ENCODE assay signal across 24 cellular contexts in the genomic region with DNA sequence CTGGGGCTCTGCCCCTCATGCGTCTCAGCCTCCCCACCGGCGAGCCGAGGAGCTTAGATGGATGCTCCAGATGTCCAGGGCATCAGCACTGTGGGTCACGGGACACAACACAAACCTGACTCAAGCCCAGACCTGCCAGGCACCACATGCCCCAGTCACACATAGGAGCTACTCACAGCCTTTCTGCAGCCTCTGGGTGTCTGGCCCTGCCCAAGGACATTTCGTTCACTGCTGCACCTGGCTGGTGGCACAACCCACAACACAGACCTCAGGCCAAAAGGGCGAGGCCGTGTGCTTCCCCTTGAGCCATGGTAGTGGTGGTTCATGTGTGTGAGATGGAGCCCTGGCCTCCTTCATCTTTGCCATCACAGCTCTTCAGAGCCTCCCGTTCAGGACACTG.
"Had no signal": no experiment of that assay in that cellular context is flagged by ENCODE, and none has a peak within 500 bp of the region (broad histone marks: within the 10 kb centered on the region; RNA-seq: fewer than 3 reads in every experiment).

No MANE protein-coding gene starts in this region.

- H3K9me3 ChIP-seq: MG63, Peyer's patch had no signal

- H3K9ac ChIP-seq: KMS-11 had no signal

- H3K27ac Mint-ChIP-seq: activated CD4-positive, alpha-beta memory T cell treated with anti-CD3 and anti-CD28 coated beads, Interleukin-2, amount 10 ng/mL, durations not matched to agents 7 days and 5 days; activated CD4-positive, alpha-beta T cell treated with anti-CD3 and anti-CD28 coated beads, Interleukin-2, amount 10 ng/mL, durations not matched to agents 7 days and 5 days; activated naive CD4-positive, alpha-beta T cell treated with anti-CD3 and anti-CD28 coated beads for 36 hours; activated naive CD8-positive, alpha-beta T cell treated with anti-CD3 and anti-CD28 coated beads for 36 hours; activated T-helper 17 cell treated with anti-CD3 and anti-CD28 coated beads, Interleukin-2, amount 50 U/mL, for 72 hours; T-cell had no signal

- H3K4me3 ChIP-seq: MG63, Peyer's patch, SK-N-MC had no signal

- H3K4me3 Mint-ChIP-seq: activated CD4-positive, alpha-beta memory T cell treated with anti-CD3 and anti-CD28 coated beads, Interleukin-2, amount 10 ng/mL, durations not matched to agents 7 days and 5 days; activated CD4-positive, alpha-beta T cell treated with anti-CD3 and anti-CD28 coated beads, Interleukin-2, amount 10 ng/mL, durations not matched to agents 7 days and 5 days; activated naive CD4-positive, alpha-beta T cell treated with anti-CD3 and anti-CD28 coated beads for 36 hours; activated naive CD8-positive, alpha-beta T cell treated with anti-CD3 and anti-CD28 coated beads for 36 hours; activated T-helper 17 cell treated with anti-CD3 and anti-CD28 coated beads, Interleukin-2, amount 50 U/mL, for 72 hours; T-cell had no signal

- H3K9me3 Mint-ChIP-seq: activated CD4-positive, alpha-beta memory T cell treated with anti-CD3 and anti-CD28 coated beads, Interleukin-2, amount 10 ng/mL, durations not matched to agents 7 days and 5 days; activated CD4-positive, alpha-beta T cell treated with anti-CD3 and anti-CD28 coated beads, Interleukin-2, amount 10 ng/mL, durations not matched to agents 7 days and 5 days; activated naive CD4-positive, alpha-beta T cell treated with anti-CD3 and anti-CD28 coated beads for 36 hours; activated naive CD8-positive, alpha-beta T cell treated with anti-CD3 and anti-CD28 coated beads for 36 hours; activated T-helper 17 cell treated with anti-CD3 and anti-CD28 coated beads, Interleukin-2, amount 50 U/mL, for 72 hours; T-cell had no signal

- H3K4me2 ChIP-seq: KMS-11 had no signal

- H3K27me3 ChIP-seq: MG63, Peyer's patch had no signal

- H3K27me3 Mint-ChIP-seq: activated CD4-positive, alpha-beta memory T cell treated with anti-CD3 and anti-CD28 coated beads, Interleukin-2, amount 10 ng/mL, durations not matched to agents 7 days and 5 days had no signal

- H3K27ac ChIP-seq: KMS-11, Peyer's patch, SK-N-MC had no signal

- H3K36me3 Mint-ChIP-seq: activated naive CD8-positive, alpha-beta T cell treated with anti-CD3 and anti-CD28 coated beads for 36 hours; T-cell had no signal

- ATAC-seq: activated T-helper 17 cell treated with anti-CD3 and anti-CD28 coated beads, Interleukin-2, amount 50 U/mL, for 72 hours; T-cell had no signal

- H3K4me1 ChIP-seq: Peyer's patch had no signal

- DNase-seq: activated CD4-positive, alpha-beta memory T cell treated with anti-CD3 and anti-CD28 coated beads, Interleukin-2, amount 10 ng/mL, durations not matched to agents 7 days and 5 days; activated CD4-positive, alpha-beta T cell treated with anti-CD3 and anti-CD28 coated beads, Interleukin-2, amount 10 ng/mL, durations not matched to agents 7 days and 5 days; activated CD4-positive, CD25-positive, alpha-beta regulatory T cell; activated gamma-delta T cell; activated naive CD4-positive, alpha-beta T cell treated with anti-CD3 and anti-CD28 coated beads for 36 hours; activated naive CD8-positive, alpha-beta T cell treated with anti-CD3 and anti-CD28 coated beads for 36 hours; activated T-cell treated with anti-CD3 and anti-CD28 coated beads for 4 hours; activated T-cell treated with anti-CD3 and anti-CD28 coated beads, Interleukin-2, amount 50 U/mL, for 48 hours; cerebellar nuclear complex; MG63; NCI-H1105; NCI-H1436; NCI-H187 treated with DMSO at 0.1 percent for 48 hours; NCI-H2081 treated with DMSO at 0.1 percent for 48 hours; NCI-H226; NCI-H69; Peyer's patch; SIG-M5; T-cell; T-helper 2 cell; T1000 had no signal

- H3K4me1 Mint-ChIP-seq: activated CD4-positive, alpha-beta memory T cell treated with anti-CD3 and anti-CD28 coated beads, Interleukin-2, amount 10 ng/mL, durations not matched to agents 7 days and 5 days; activated CD4-positive, alpha-beta T cell treated with anti-CD3 and anti-CD28 coated beads, Interleukin-2, amount 10 ng/mL, durations not matched to agents 7 days and 5 days; activated naive CD8-positive, alpha-beta T cell treated with anti-CD3 and anti-CD28 coated beads for 36 hours; activated T-helper 17 cell treated with anti-CD3 and anti-CD28 coated beads, Interleukin-2, amount 50 U/mL, for 72 hours had no signal
